In the genomic region with DNA sequence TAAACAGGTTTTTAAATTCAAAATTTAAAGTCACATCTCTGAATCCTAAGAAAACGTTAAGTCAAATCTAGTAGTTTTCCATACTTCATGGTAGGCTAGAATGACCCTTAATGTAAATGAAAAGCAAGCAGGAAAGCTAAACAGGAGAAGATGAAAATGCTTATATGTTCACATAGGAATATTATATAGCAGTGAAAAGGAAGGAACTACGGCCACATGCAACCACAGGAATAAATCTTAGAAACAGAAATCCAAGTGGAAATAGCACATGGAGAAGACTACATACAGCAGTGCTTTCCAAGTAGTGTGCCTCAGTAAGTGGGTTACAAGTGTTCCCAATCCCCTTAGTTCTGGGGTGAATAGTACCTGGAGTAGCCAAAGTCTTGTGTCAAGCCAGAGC, we compare ENCODE assay signal across 25 cellular contexts.
"Had no signal": no experiment of that assay in that cellular context is flagged by ENCODE, and none has a peak within 500 bp of the region (broad histone marks: within the 10 kb centered on the region; RNA-seq: fewer than 3 reads in every experiment).

No MANE protein-coding gene starts in this region.

- H3K9ac ChIP-seq: neural progenitor cell, parathyroid adenoma had no signal

- H3K27ac ChIP-seq: neural progenitor cell, ovary, parathyroid adenoma, psoas muscle, right lobe of liver, sigmoid colon, stomach, thoracic aorta, thyroid gland, tibial nerve, upper lobe of left lung, vagina had no signal

- H3K4me3 ChIP-seq: neural progenitor cell, ovary, psoas muscle, right lobe of liver, sigmoid colon, stomach, thoracic aorta, thyroid gland, tibial nerve, upper lobe of left lung, vagina had no signal

- H3K79me2 ChIP-seq: parathyroid adenoma had no signal

- FAIRE-seq: small intestine, urothelium cell line had no signal

- H3K9me3 ChIP-seq: ovary, psoas muscle, thyroid gland, vagina had no signal

- H3K36me3 ChIP-seq: neural progenitor cell, ovary, right lobe of liver, sigmoid colon, stomach, thoracic aorta, thyroid gland, tibial nerve, upper lobe of left lung, vagina had no signal

- H3K4me2 ChIP-seq: neural progenitor cell had no signal

- H3K27me3 ChIP-seq: neural progenitor cell, ovary, right lobe of liver, sigmoid colon, stomach, thyroid gland, tibial nerve, upper lobe of left lung, vagina had no signal

- H3K4me1 ChIP-seq: neural progenitor cell, parathyroid adenoma, psoas muscle, right lobe of liver, sigmoid colon, stomach, thyroid gland, tibial nerve, upper lobe of left lung had no signal

- ATAC-seq: psoas muscle; right cardiac atrium; right lobe of liver; stimulated activated effector memory CD8-positive, alpha-beta T cell treated with anti-CD3 and anti-CD28 coated beads, Interleukin-12 subunit alpha, Interleukin-12 subunit beta, amount 100 ng/mL, for 72 hours; stimulated activated naive B cell treated with anti-CD40 and anti-IgM and Interleukin-4, amounts not matched to agents 10 μg/mL and 1 μg/mL and 100 μg/mL, for 72 hours had no signal

- H2AFZ ChIP-seq: neural progenitor cell, parathyroid adenoma had no signal

- DNase-seq: occipital lobe; ovary; posterior cingulate gyrus; psoas muscle; right cardiac atrium; right lobe of liver; sigmoid colon; small intestine; stimulated activated CD4-positive, alpha-beta T cell treated with anti-CD3 and anti-CD28 coated beads, Interleukin-15, amount 100 ng/mL, for 24 hours; stimulated activated CD4-positive, alpha-beta T cell treated with anti-CD3 and anti-CD28 coated beads, Interleukin-2, amount 100 ng/mL, for 24 hours; stimulated activated CD4-positive, alpha-beta T cell treated with anti-CD3 and anti-CD28 coated beads, Interleukin-2, amount 100 ng/mL, for 48 hours; stimulated activated CD4-positive, alpha-beta T cell treated with anti-CD3 and anti-CD28 coated beads, Interleukin-4, amount 100 ng/mL, for 24 hours; stimulated activated naive B cell treated with anti-CD40 and anti-IgM and Interleukin-4, amounts not matched to agents 10 μg/mL and 1 μg/mL and 100 μg/mL, for 72 hours; stimulated activated naive CD4-positive, alpha-beta T cell treated with Interleukin-2 at 50 U/mL for 16 hours; stomach; thyroid gland; trophoblast cell; upper lobe of left lung had no signal
